In the genomic region with DNA sequence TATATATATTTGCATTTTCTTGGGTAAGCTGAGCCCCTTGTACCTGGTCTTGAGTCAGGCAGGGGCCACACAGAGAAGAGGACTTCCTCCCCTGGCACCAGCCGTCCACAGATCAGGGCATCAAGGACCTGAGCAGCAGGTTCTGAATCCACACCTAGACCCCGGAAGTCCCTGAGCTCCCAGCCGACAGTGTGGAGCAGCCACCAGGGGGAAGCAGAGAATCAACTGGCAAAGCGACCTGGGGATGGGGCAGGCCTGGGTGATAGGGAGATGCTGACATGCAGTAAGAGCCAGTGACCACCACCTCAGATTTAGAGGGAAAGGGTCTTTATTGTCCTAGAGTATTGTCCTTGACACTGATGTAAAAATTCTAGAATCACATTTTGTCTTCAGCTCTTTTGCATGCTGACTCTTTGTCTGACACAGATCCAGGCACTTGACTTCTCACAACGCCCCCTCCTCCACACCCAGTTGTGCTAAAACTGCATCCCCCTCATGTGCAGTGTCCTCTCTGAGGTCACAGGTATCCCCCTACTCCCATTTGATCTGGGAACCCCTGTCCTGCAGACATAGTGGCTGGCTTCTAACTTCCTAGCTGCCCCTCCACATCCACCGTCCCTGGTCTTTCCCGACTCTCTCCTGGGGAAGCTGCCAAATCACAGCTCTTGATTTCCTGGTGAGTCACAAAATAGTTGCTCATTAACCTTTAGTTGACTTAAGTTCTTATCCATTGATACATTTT, we compare ENCODE assay signal across 8 cellular contexts.
DNase-seq lines count a peak whose midpoint lies in the region; ATAC-seq and TF ChIP-seq lines count a peak whose summit lies in the region.

No MANE protein-coding gene starts in this region.

- H3K27ac Mint-ChIP-seq in dendritic cell treated with granulocyte-macrophage colony-stimulating factor and Interleukin-4, amounts not matched to agents 40 ng/mL and 50 ng/mL, for 4 days: peak overlapping the region; percentile 70
- no peak overlapping the region for H3K27ac Mint-ChIP-seq in mesothelial cell of epicardium

- H3K9me3 Mint-ChIP-seq in dendritic cell treated with granulocyte-macrophage colony-stimulating factor and Interleukin-4, amounts not matched to agents 40 ng/mL and 50 ng/mL, for 4 days: no peaks in the 10 kb centered on the region
- H3K9me3 Mint-ChIP-seq in mesothelial cell of epicardium: no peaks in the 10 kb centered on the region

- ATAC-seq in Right ventricle myocardium superior (ENCODE audit: poor library complexity) (peak; percentile 75), Right ventricle myocardium inferior (no peak), HG03139 (IDR thresholded peaks at IDR 0.05; ENCODE audit: unreplicated experiment) (no peak)

- intact Hi-C loops in Right ventricle myocardium superior (cut with DNase I) (no loop called here), Right ventricle myocardium inferior (cut with DNase I) (no loop called here)
- intact Hi-C loops in dendritic cell treated with granulocyte-macrophage colony-stimulating factor and Interleukin-4, amounts not matched to agents 40 ng/mL and 50 ng/mL, for 4 days (cut with micrococcal nuclease): no loop called here

- no peaks in the 10 kb centered on the region for H3K36me3 Mint-ChIP-seq in dendritic cell treated with granulocyte-macrophage colony-stimulating factor and Interleukin-4, amounts not matched to agents 40 ng/mL and 50 ng/mL, for 4 days (ENCODE audit: low read depth)
- H3K36me3 Mint-ChIP-seq in mesothelial cell of epicardium: no peaks in the 10 kb centered on the region

- H3K4me1 Mint-ChIP-seq in dendritic cell treated with granulocyte-macrophage colony-stimulating factor and Interleukin-4, amounts not matched to agents 40 ng/mL and 50 ng/mL, for 4 days (ENCODE audit: low read depth): peaks cover 25% of the 10 kb centered on the region
- no peaks in the 10 kb centered on the region for H3K4me1 Mint-ChIP-seq in mesothelial cell of epicardium

- peak; percentile 45 for TF ChIP-seq CTCF in mesothelial cell of epicardium (IDR thresholded peaks at IDR 0.05; ENCODE audit: unreplicated experiment)

- H3K4me3 Mint-ChIP-seq in dendritic cell treated with granulocyte-macrophage colony-stimulating factor and Interleukin-4, amounts not matched to agents 40 ng/mL and 50 ng/mL, for 4 days: no peak overlapping the region
- no peak overlapping the region for H3K4me3 Mint-ChIP-seq in mesothelial cell of epicardium

- no peaks in the 10 kb centered on the region for H3K27me3 Mint-ChIP-seq in dendritic cell treated with granulocyte-macrophage colony-stimulating factor and Interleukin-4, amounts not matched to agents 40 ng/mL and 50 ng/mL, for 4 days
- peaks cover 65% of the 10 kb centered on the region for H3K27me3 Mint-ChIP-seq in mesothelial cell of epicardium (ENCODE audit: low read depth)

- DNase-seq in Right ventricle myocardium superior: no peak
- DNase-seq in Right ventricle myocardium inferior (ENCODE audit: missing footprints): no peak
- peak; percentile 11 for DNase-seq in NCI-H1694 treated with DMSO at 0.1 percent for 48 hours (lab: John Stamatoyannopoulos, UW)
- peak; percentile 86 for DNase-seq in activated CD4-positive, alpha-beta T cell treated with anti-CD3 and anti-CD28 coated beads for 48 hours
- peak in 1 of 2 experiments; percentile 66 for DNase-seq in mesothelial cell of epicardium (ENCODE audit: low spot score in 2 of 2, unreplicated experiment in 2 of 2)
- peak; percentile 53 to 75 (median 66) for DNase-seq in stimulated activated naive CD4-positive, alpha-beta T cell (lab: John Stamatoyannopoulos, UW)

Comparison
In these comparisons a context has a peak if more than half of its experiments do, and no peak if none do; other contexts are left out.
1. DNase-seq: peak in NCI-H1694 treated with DMSO at 0.1 percent for 48 hours (single experiment), activated CD4-positive, alpha-beta T cell treated with anti-CD3 and anti-CD28 coated beads for 48 hours (single experiment) and stimulated activated naive CD4-positive, alpha-beta T cell (6 of 6); none in Right ventricle myocardium superior (single experiment) and Right ventricle myocardium inferior (single experiment).